1 cellular context compared by ENCODE assay signal in the genomic region with DNA sequence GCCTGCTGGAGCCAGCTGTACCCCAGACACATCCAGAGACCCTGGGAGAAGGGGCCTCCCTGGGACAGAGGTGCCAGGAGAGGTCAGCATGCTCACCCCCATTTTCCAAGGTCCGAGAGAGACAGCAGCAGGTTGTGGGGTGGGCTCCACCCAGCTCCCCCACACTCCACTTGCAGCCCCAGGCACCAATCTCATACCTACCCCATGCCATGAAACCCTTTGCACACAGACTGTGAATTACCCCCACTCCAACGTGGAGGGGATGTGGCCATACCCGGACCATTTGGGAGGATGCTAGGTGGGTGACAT.
TF ChIP-seq lines count a peak whose summit lies in the region.

No MANE protein-coding gene starts in this region.

TF ChIP-seq in HepG2, 621 proteins besides CTCF, POLR2A, EP300 and RAD21 (continued from another document):
- TF ChIP-seq THAP9 (CRISPR knock-in tag; IDR thresholded peaks at IDR 0.05; ENCODE audit: borderline replicate concordance) (no peak), ZNF816 (CRISPR knock-in tag; IDR thresholded peaks at IDR 0.05; ENCODE audit: borderline replicate concordance) (no peak), THAP7 (CRISPR knock-in tag; IDR thresholded peaks at IDR 0.05) (no peak), ZNF616 (CRISPR knock-in tag; IDR thresholded peaks at IDR 0.05; ENCODE audit: low read depth) (no peak), LCORL (IDR thresholded peaks at IDR 0.05) (no peak), LCORL (CRISPR knock-in tag; IDR thresholded peaks at IDR 0.05) (no peak), CBFB (CRISPR knock-in tag; IDR thresholded peaks at IDR 0.05) (no peak), NR2F1 (CRISPR knock-in tag; IDR thresholded peaks at IDR 0.05) (no peak), MLX (CRISPR knock-in tag; IDR thresholded peaks at IDR 0.05) (no peak), ZNF678 (CRISPR knock-in tag; IDR thresholded peaks at IDR 0.05) (0 out of 2 replicates have a peak, but pooled peaks have one; percentile 36), TEAD3 (CRISPR knock-in tag; optimal IDR thresholded peaks at IDR 0.05; ENCODE audit: borderline replicate concordance) (peak; percentile 13), HNRNPUL1 (IDR thresholded peaks at IDR 0.05; ENCODE audit: low read depth, low read length) (no peak)
- TF ChIP-seq, protein P1, sequence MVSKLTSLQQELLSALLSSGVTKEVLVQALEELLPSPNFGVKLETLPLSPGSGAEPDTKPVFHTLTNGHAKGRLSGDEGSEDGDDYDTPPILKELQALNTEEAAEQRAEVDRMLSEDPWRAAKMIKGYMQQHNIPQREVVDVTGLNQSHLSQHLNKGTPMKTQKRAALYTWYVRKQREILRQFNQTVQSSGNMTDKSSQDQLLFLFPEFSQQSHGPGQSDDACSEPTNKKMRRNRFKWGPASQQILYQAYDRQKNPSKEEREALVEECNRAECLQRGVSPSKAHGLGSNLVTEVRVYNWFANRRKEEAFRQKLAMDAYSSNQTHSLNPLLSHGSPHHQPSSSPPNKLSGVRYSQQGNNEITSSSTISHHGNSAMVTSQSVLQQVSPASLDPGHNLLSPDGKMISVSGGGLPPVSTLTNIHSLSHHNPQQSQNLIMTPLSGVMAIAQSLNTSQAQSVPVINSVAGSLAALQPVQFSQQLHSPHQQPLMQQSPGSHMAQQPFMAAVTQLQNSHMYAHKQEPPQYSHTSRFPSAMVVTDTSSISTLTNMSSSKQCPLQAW (CRISPR knock-in tag; IDR thresholded peaks at IDR 0.05), result 0 out of 2 replicates have a peak, but pooled peaks have one; percentile 16
